Comparison of ENCODE assay signal across 13 cellular contexts in genomic region chr22:49993649-49994360, GRCh38. TPM values are rescaled to one million over a fixed set of nuclear protein-coding genes. Genes with fewer than 3 reads are reported as not detected.
DNase-seq lines count a peak whose midpoint lies in the region; ATAC-seq and TF ChIP-seq lines count a peak whose summit lies in the region.
"Had no signal": no experiment of that assay in that cellular context is flagged by ENCODE, and none has a peak within 500 bp of the region (broad histone marks: within the 10 kb centered on the region; RNA-seq: fewer than 3 reads in every experiment).

No MANE protein-coding gene starts in this region.

- no peak for TF ChIP-seq CTCF in HCT116 (IDR thresholded peaks at IDR 0.05 in 2 of 3, conservative IDR thresholded peaks at IDR 0.05 in 1 of 3; ENCODE audit: borderline replicate concordance in 1 of 3, insufficient read depth in 1 of 3, low read depth in 2 of 3, low read length in 2 of 3)
- no peak for TF ChIP-seq CTCF in psoas muscle (IDR thresholded peaks at IDR 0.05)
- TF ChIP-seq CTCF in type B pancreatic cell (conservative IDR thresholded peaks at IDR 0.05) = no peak
- TF ChIP-seq CTCF in GM10248 (IDR thresholded peaks at IDR 0.05; ENCODE audit: control extremely low read depth, extremely low read depth, low read depth, missing control alignments) = no peak

- no peak for TF ChIP-seq POLR2A in HCT116 (IDR thresholded peaks at IDR 0.05; ENCODE audit: borderline replicate concordance, extremely low read depth, insufficient read depth, insufficient read length)

- DNase-seq in HCT116 (ENCODE audit: low read depth, low spot score) = no peak
- DNase-seq in caudate nucleus (lab: John Stamatoyannopoulos, UW) = no peak
- peak in 1 of 2 donors; percentile 56 for DNase-seq in psoas muscle
- DNase-seq in type B pancreatic cell (ENCODE audit: extremely low spot score, unreplicated experiment) = no peak
- DNase-seq in GM10248 (ENCODE audit: extremely low spot score) = no peak
- DNase-seq in NCI-H524 treated with DMSO at 0.1 percent for 48 hours (lab: John Stamatoyannopoulos, UW) = no peak

- H3K9me2 ChIP-seq in HCT116 (ENCODE audit: insufficient read depth) = no peaks in the 10 kb centered on the region

- ATAC-seq in HCT116 (peak; percentile 37), psoas muscle (peak in 3 of 4 donors; percentile 4 to 25 (median 16))

- RAD21 ChIA-PET in HCT116 (lab: Charles Lee; ENCODE audit: low non-redundant PET in 1 of 2, low total read pairs in 2 of 2, uncharacterized antibody in 2 of 2, unreplicated experiment in 2 of 2) = interaction anchor here in 1 of 2 experiments (0.8 kb wide), 1 partner anchor 23 kb away, joined by 3 read pairs; no protein-coding TSS in a partner anchor

- no peak overlapping the region for H3K27ac Mint-ChIP-seq in type B pancreatic cell
- H3K27ac Mint-ChIP-seq: activated naive CD8-positive, alpha-beta T cell; T-cell had no signal

- peaks cover 31 to 37% (median 33%) of the 10 kb centered on the region in 11 experiments for H3K9me3 ChIP-seq in BLaER1 treated with 17β-estradiol and CSF1 and Interleukin-3, amounts not matched to agents 10 nM and 100 nM (replicated peaks in 1 of 11)
- H3K9me3 ChIP-seq in HCT116 (ENCODE audit: control insufficient read depth in 1 of 2, insufficient read depth in 1 of 2, low read depth in 1 of 2, low read length in 2 of 2) (0 out of 4 replicates have a peak, but pooled peaks cover 4 to 6% of the 10 kb centered on the region in 2 experiments), psoas muscle (no peaks in the 10 kb centered on the region)

- peak overlapping the region in 6 of 11 experiments; percentile 9 to 46 (median 30); a peak in 5 of 22 replicates for H3K4me2 ChIP-seq in BLaER1 treated with 17β-estradiol and CSF1 and Interleukin-3, amounts not matched to agents 10 nM and 100 nM
- H3K4me2 ChIP-seq in HCT116 (ENCODE audit: low read length) = peak overlapping the region; percentile 17; the same call in 1 of the 2 replicates

- H4K20me1 ChIP-seq in BLaER1 treated with 17β-estradiol and CSF1 and Interleukin-3, amounts not matched to agents 10 nM and 100 nM = no peaks in the 10 kb centered on the region
- H4K20me1 ChIP-seq in HCT116 (ENCODE audit: insufficient read depth) = no peaks in the 10 kb centered on the region

- no peaks in the 10 kb centered on the region for H3K79me2 ChIP-seq in HCT116 (ENCODE audit: insufficient read depth, low read length)

- intact Hi-C loops in HCT116 (cut with micrococcal nuclease) (loop anchor here (1.0 kb wide), 1 partner anchor 63 kb away; no protein-coding TSS in a partner anchor), psoas muscle (cut with DNase I) (loop anchor here in 1 of 2 donors (1.0 to 10.0 kb wide), 2 partner anchors 63 to 229 kb away; no protein-coding TSS in a partner anchor)

- peaks cover 19% of the 10 kb centered on the region for H3K27me3 Mint-ChIP-seq in type B pancreatic cell

- H3K36me3 ChIP-seq in BLaER1 treated with 17β-estradiol and CSF1 and Interleukin-3, amounts not matched to agents 10 nM and 100 nM = no peaks in the 10 kb centered on the region
- H3K36me3 ChIP-seq in HCT116 (ENCODE audit: control insufficient read depth in 1 of 2, insufficient read depth in 2 of 2, low read length in 2 of 2) = no peaks in the 10 kb centered on the region
- no peaks in the 10 kb centered on the region for H3K36me3 ChIP-seq in psoas muscle (ENCODE audit: insufficient read depth in 1 of 2, low read depth in 1 of 2)
- H3K36me3 ChIP-seq: breast epithelium, HAP-1 had no signal

- peaks cover 3% of the 10 kb centered on the region for H3K4me1 Mint-ChIP-seq in type B pancreatic cell (ENCODE audit: unreplicated experiment)

- CTCF ChIA-PET in HCT116 (lab: Charles Lee) (interaction anchor here (1.5 to 2.3 kb wide), 2 partner anchors 13 to 63 kb away, joined by 3 to 8 read pairs; no protein-coding TSS in a partner anchor), GM10248 (lab: Yijun Ruan, JAX) (interaction anchor here (0.8 to 4.0 kb wide), 14 partner anchors 8 to 226 kb away, joined by 3 to 31 read pairs (median 6); partner anchors contain the start of gene IL17REL)

- no peak overlapping the region for H3K27ac ChIP-seq in BLaER1 treated with 17β-estradiol and CSF1 and Interleukin-3, amounts not matched to agents 10 nM and 100 nM
- H3K27ac ChIP-seq in HCT116 (ENCODE audit: low read depth, low read length) (no peak overlapping the region), caudate nucleus (ENCODE audit: low read depth, low read length) (peak overlapping the region; percentile 92), psoas muscle (no peak overlapping the region)
- H3K27ac ChIP-seq: breast epithelium, C4-2B had no signal

- H3K9me3 Mint-ChIP-seq in type B pancreatic cell = peaks cover 8% of the 10 kb centered on the region

- H2AFZ ChIP-seq in HCT116 (ENCODE audit: low read depth, low read length, poor library complexity, severe bottlenecking) = no peak overlapping the region

- H3K9ac ChIP-seq in BLaER1 treated with 17β-estradiol and CSF1 and Interleukin-3, amounts not matched to agents 10 nM and 100 nM = no peak overlapping the region
- H3K9ac ChIP-seq in HCT116 (ENCODE audit: low read length) = no peak overlapping the region

- TF ChIP-seq RAD21 in HCT116 (IDR thresholded peaks at IDR 0.05; ENCODE audit: low read depth) = no peak

- no peaks in the 10 kb centered on the region for H3K27me3 ChIP-seq in BLaER1 treated with 17β-estradiol and CSF1 and Interleukin-3, amounts not matched to agents 10 nM and 100 nM
- no peaks in the 10 kb centered on the region for H3K27me3 ChIP-seq in HCT116 (ENCODE audit: insufficient read depth, low read length)
- no peaks in the 10 kb centered on the region for H3K27me3 ChIP-seq in psoas muscle (ENCODE audit: insufficient read depth in 3 of 3, low read length in 2 of 3)

- BruUV-seq in HCT116 (replicated peaks; lab: Mats Ljungman, UMichigan) = no TSS peak

- POLR2A ChIA-PET in HCT116 (lab: Charles Lee) (no interaction called here), GM10248 (lab: Yijun Ruan, JAX) (no interaction called here)

- WGBS in psoas muscle, 3 donors = 69 to 73% (median 71%) methylated on average over 11 of the region's 11 CpGs

- no peak overlapping the region for H3K4me3 ChIP-seq in BLaER1 treated with 17β-estradiol and CSF1 and Interleukin-3, amounts not matched to agents 10 nM and 100 nM
- H3K4me3 ChIP-seq in HCT116 (replicated peaks in 1 of 2; ENCODE audit: low read depth in 1 of 2, low read length in 2 of 2) (no peak overlapping the region), psoas muscle (no peak overlapping the region)
- H3K4me3 ChIP-seq: breast epithelium, HAP-1 had no signal

- H3K4me1 ChIP-seq in BLaER1 treated with 17β-estradiol and CSF1 and Interleukin-3, amounts not matched to agents 10 nM and 100 nM = peaks cover 0 to 10% (median 2%) of the 10 kb centered on the region in 10 experiments; a peak in 7 of 20 replicates
- H3K4me1 ChIP-seq in HCT116 (ENCODE audit: control insufficient read depth in 1 of 2, insufficient read depth in 2 of 2, low read length in 2 of 2) (peaks cover 0 to 14% of the 10 kb centered on the region in 2 experiments; a peak in 1 of 4 replicates), psoas muscle (peaks cover 5% of the 10 kb centered on the region)
- H3K4me1 ChIP-seq: breast epithelium, HAP-1 had no signal

- H3K36me3 Mint-ChIP-seq in type B pancreatic cell = peaks cover 3% of the 10 kb centered on the region

- no peak overlapping the region for H3K4me3 Mint-ChIP-seq in type B pancreatic cell
- H3K4me3 Mint-ChIP-seq: activated naive CD8-positive, alpha-beta T cell; T-cell had no signal

TF ChIP-seq in HCT116, 20 proteins besides CTCF, POLR2A, EP300 and RAD21 (continues in another document):
- TF ChIP-seq ELF1 (IDR thresholded peaks at IDR 0.05; ENCODE audit: borderline replicate concordance, low read depth) (no peak), ZFX (IDR thresholded peaks at IDR 0.05) (no peak), YY1 (IDR thresholded peaks at IDR 0.05; ENCODE audit: extremely low read depth, insufficient replicate concordance, low read depth, low read length) (no peak), SRF (IDR thresholded peaks at IDR 0.05; ENCODE audit: low read depth) (no peak), JUND (IDR thresholded peaks at IDR 0.05) (no peak), TCF7L2 (IDR thresholded peaks at IDR 0.05; ENCODE audit: borderline replicate concordance, extremely low read depth, insufficient read depth, insufficient read length) (no peak), ATF3 (IDR thresholded peaks at IDR 0.05) (no peak)

RNA-seq across cellular contexts. Expression of gene IL17REL, which starts 18.8 kb away (rescaled TPM):
- not detected for total RNA-seq in HCT116 (2021; ENCODE audit: unreplicated experiment)
- polyA plus RNA-seq in HCT116 (2012) = not detected in 2 replicates
- not detected for total RNA-seq in psoas muscle
- polyA plus RNA-seq in psoas muscle = not detected
- total RNA-seq in type B pancreatic cell (ENCODE audit: low replicate concordance) = 0.10 TPM in 1 of 2 replicates, not detected in the other
- total RNA-seq: breast epithelium, RPMI7951 had no signal

RNA-seq across cellular contexts. Expression of gene PIM3, which starts 33.2 kb away (rescaled TPM):
- total RNA-seq in HCT116 (2021; ENCODE audit: unreplicated experiment) (116 TPM), psoas muscle (100 to 1,000 TPM in 2 of 4 donors, 10 to 100 TPM in 2; 40.5 to 128 (median 84.5) TPM), type B pancreatic cell (ENCODE audit: low replicate concordance) (36.7 and 58.6 TPM in 2 replicates)
- 84.5 and 97.2 TPM in 2 replicates for polyA plus RNA-seq in HCT116 (2012)
- 10 to 100 TPM; 66.4 to 84.5 (median 79.0) TPM for polyA plus RNA-seq in psoas muscle
